Comparison of ENCODE assay signal across 9 cellular contexts in genomic region chr17:2892305-2892971, GRCh38.
DNase-seq lines count a peak whose midpoint lies in the region; ATAC-seq and TF ChIP-seq lines count a peak whose summit lies in the region.
"Had no signal": no experiment of that assay in that cellular context is flagged by ENCODE, and none has a peak within 500 bp of the region (broad histone marks: within the 10 kb centered on the region; RNA-seq: fewer than 3 reads in every experiment).

No MANE protein-coding gene starts in this region.

- in situ Hi-C loops in T47D (cut with HindIII; ENCODE audit: low pct_unique_long_range_greater_than_20kb, low sequenced_read_pairs) = no loop called here

- DNase-seq in DMS53 treated with DMSO at 0.1 percent for 48 hours (lab: John Stamatoyannopoulos, UW; ENCODE audit: unreplicated experiment) = peak; percentile 88
- DNase-seq in LHCN-M2 (ENCODE audit: low read depth) = peak; percentile 85
- peak; percentile 18 to 27 for DNase-seq in T47D (ENCODE audit: low read depth in 1 of 2, low spot score in 1 of 2)
- no peak for DNase-seq in NCI-H1694 (lab: John Stamatoyannopoulos, UW)
- no peak for DNase-seq in coronary artery (ENCODE audit: low spot score)
- no peak for DNase-seq in GM20000 (ENCODE audit: low spot score)

- H3K4me3 ChIP-seq in mucosa of rectum (ENCODE audit: low read length in 2 of 2) = no peak overlapping the region
- no peak overlapping the region for H3K4me3 ChIP-seq in coronary artery
- H3K4me3 ChIP-seq: Peyer's patch had no signal

- H3K9me3 ChIP-seq in mucosa of rectum (ENCODE audit: control insufficient read depth in 2 of 2, low read length in 2 of 2) = no peaks in the 10 kb centered on the region
- H3K9me3 ChIP-seq: Peyer's patch had no signal

- no peaks in the 10 kb centered on the region for H3K36me3 ChIP-seq in mucosa of rectum (ENCODE audit: control insufficient read depth in 2 of 2, insufficient read depth in 2 of 2, low read length in 2 of 2)
- H3K36me3 ChIP-seq: Peyer's patch had no signal

- H3K27me3 ChIP-seq in mucosa of rectum (ENCODE audit: control insufficient read depth in 2 of 2, insufficient read depth in 2 of 2, low read length in 2 of 2) = no peaks in the 10 kb centered on the region
- H3K27me3 ChIP-seq: Peyer's patch had no signal

- H3K27ac ChIP-seq in mucosa of rectum (ENCODE audit: low read depth in 2 of 2, low read length in 2 of 2) (peak overlapping the region; percentile 32 to 74), coronary artery (no peak overlapping the region)

- no peak overlapping the region for H3K9ac ChIP-seq in mucosa of rectum (ENCODE audit: low read depth in 1 of 2, low read length in 2 of 2)

- ATAC-seq in HG03442 (IDR thresholded peaks at IDR 0.05; ENCODE audit: unreplicated experiment) = no peak

- peaks cover 21 to 34% of the 10 kb centered on the region in 2 donors for H3K4me1 ChIP-seq in mucosa of rectum (ENCODE audit: control insufficient read depth in 2 of 2, insufficient read depth in 2 of 2, low read length in 2 of 2)

- no peak for TF ChIP-seq CTCF in coronary artery (IDR thresholded peaks at IDR 0.05)
- TF ChIP-seq CTCF in GM20000 (IDR thresholded peaks at IDR 0.05; ENCODE audit: extremely low read depth, missing control alignments) = no peak

Comparison
In these comparisons a context has a peak if more than half of its experiments do, and no peak if none do; other contexts are left out.
1. DNase-seq: peak in DMS53 treated with DMSO at 0.1 percent for 48 hours (single experiment), LHCN-M2 (single experiment) and T47D (2 of 2); none in NCI-H1694 (single experiment), coronary artery (single experiment) and GM20000 (single experiment).
2. H3K27ac ChIP-seq: peak in mucosa of rectum (2 of 2); none in coronary artery (0 of 2).